ENCODE assay signal across 17 cellular contexts in genomic region chr5:95903838-95904237, GRCh38. TPM values are rescaled to one million over a fixed set of nuclear protein-coding genes. Genes with fewer than 3 reads are reported as not detected.
DNase-seq lines count a peak whose midpoint lies in the region; ATAC-seq, FAIRE-seq and TF ChIP-seq lines count a peak whose summit lies in the region.
"Had no signal": no experiment of that assay in that cellular context is flagged by ENCODE, and none has a peak within 500 bp of the region (broad histone marks: within the 10 kb centered on the region; RNA-seq: fewer than 3 reads in every experiment).

No MANE protein-coding gene starts in this region.

- H3K4me1 ChIP-seq in RWPE2 (ENCODE audit: insufficient read depth, poor library complexity, severe bottlenecking) (peaks cover 34% of the 10 kb centered on the region), small intestine (ENCODE audit: control insufficient read depth in 2 of 2, insufficient read depth in 1 of 2, low read depth in 1 of 2, low read length in 1 of 2) (peaks cover 0 to 2% of the 10 kb centered on the region in 2 donors)

- DNase-seq in CD14-positive monocyte (ENCODE audit: low spot score) (no peak), RWPE2 (ENCODE audit: low spot score) (no peak), epithelial cell of prostate (ENCODE audit: low read depth, low spot score) (no peak), small intestine (no peak), NCI-H2196 treated with DMSO at 0.1 percent for 48 hours (lab: John Stamatoyannopoulos, UW; ENCODE audit: unreplicated experiment) (no peak)
- DNase-seq: AML-193; Calu3; CD4-positive, alpha-beta T cell; DMS 273 treated with DMSO at 0.1 percent for 48 hours; HCEC 1CT had no signal

- no peaks in the 10 kb centered on the region for H3K27me3 Mint-ChIP-seq in CD14-positive monocyte (ENCODE audit: low read depth in 3 of 3)
- H3K27me3 Mint-ChIP-seq: CD4-positive, alpha-beta T cell had no signal

- FAIRE-seq in small intestine (lab: Jason Lieb, UNC) = no peak
- FAIRE-seq: GM12878, GM18507, HTR-8/SVneo, K562 had no signal

- peak overlapping the region in 4 of 7 donors; percentile 3 to 75 (median 36) for H3K27ac Mint-ChIP-seq in CD14-positive monocyte
- H3K27ac Mint-ChIP-seq: CD4-positive, alpha-beta T cell had no signal

- peaks cover 20% of the 10 kb centered on the region for H3K4me1 Mint-ChIP-seq in CD14-positive monocyte

- WGBS in small intestine, 3 donors = 95 to 98% (median 96%) methylated on average over 4 of the region's 4 CpGs

- no peaks in the 10 kb centered on the region for H3K27me3 ChIP-seq in RWPE2 (ENCODE audit: insufficient read depth, poor library complexity, severe bottlenecking)
- H3K27me3 ChIP-seq in small intestine (ENCODE audit: control insufficient read depth in 2 of 2, insufficient read depth in 2 of 2, low read length in 2 of 2) = no peaks in the 10 kb centered on the region
- H3K27me3 ChIP-seq: BLaER1 treated with 17β-estradiol and CSF1 and Interleukin-3, amounts not matched to agents 10 nM and 100 nM had no signal

- no peak for TF ChIP-seq CTCF in 22Rv1 (IDR thresholded peaks at IDR 0.05)
- TF ChIP-seq CTCF in CD14-positive monocyte (IDR thresholded peaks at IDR 0.05) = no peak
- no peak for TF ChIP-seq CTCF in RWPE2 (IDR thresholded peaks at IDR 0.05; ENCODE audit: poor library complexity, severe bottlenecking)

- H3K4me3 ChIP-seq in RWPE2 (ENCODE audit: severe bottlenecking) = no peak overlapping the region
- no peak overlapping the region for H3K4me3 ChIP-seq in small intestine (ENCODE audit: low read depth in 1 of 2, low read length in 2 of 2)
- H3K4me3 ChIP-seq: BLaER1 treated with 17β-estradiol and CSF1 and Interleukin-3, amounts not matched to agents 10 nM and 100 nM; GM12878; K562 had no signal

- intact Hi-C loops in CD14-positive monocyte (cut with micrococcal nuclease) = no loop called here

- H3K36me3 ChIP-seq in RWPE2 (ENCODE audit: low read depth) = peaks cover 86% of the 10 kb centered on the region
- peaks cover 2 to 12% of the 10 kb centered on the region in 2 donors for H3K36me3 ChIP-seq in small intestine (ENCODE audit: control insufficient read depth in 2 of 2, insufficient read depth in 2 of 2, low read length in 2 of 2)

- H3K27ac ChIP-seq in 22Rv1 = 0 out of 2 replicates have a peak overlapping the region, but pooled peaks have one; percentile 32
- peak overlapping the region; percentile 79 for H3K27ac ChIP-seq in RWPE2 (ENCODE audit: poor library complexity, severe bottlenecking)
- H3K27ac ChIP-seq in epithelial cell of prostate = peak overlapping the region; percentile 92
- no peak overlapping the region for H3K27ac ChIP-seq in small intestine (ENCODE audit: low read depth in 1 of 2, low read length in 1 of 2)
- H3K27ac ChIP-seq: BLaER1 treated with 17β-estradiol and CSF1 and Interleukin-3, amounts not matched to agents 10 nM and 100 nM had no signal

- H3K36me3 Mint-ChIP-seq in CD14-positive monocyte = peaks cover 35 to 46% of the 10 kb centered on the region in 2 donors

- H3K4me3 Mint-ChIP-seq in CD14-positive monocyte = no peak overlapping the region
- H3K4me3 Mint-ChIP-seq: CD4-positive, alpha-beta T cell had no signal

- H3K9me3 Mint-ChIP-seq in CD14-positive monocyte = peaks cover 0 to 7% (median 0%) of the 10 kb centered on the region in 7 donors
- H3K9me3 Mint-ChIP-seq: CD4-positive, alpha-beta T cell had no signal

- ATAC-seq in RWPE2 (ENCODE audit: low read depth) (no peak), GM19395 (IDR thresholded peaks at IDR 0.05; ENCODE audit: unreplicated experiment) (no peak)
- ATAC-seq: GM12878, K562 had no signal

- no peaks in the 10 kb centered on the region for H3K9me3 ChIP-seq in RWPE2 (ENCODE audit: severe bottlenecking)
- no peaks in the 10 kb centered on the region for H3K9me3 ChIP-seq in small intestine (ENCODE audit: control insufficient read depth, low read depth)
- H3K9me3 ChIP-seq: BLaER1 treated with 17β-estradiol and CSF1 and Interleukin-3, amounts not matched to agents 10 nM and 100 nM had no signal

RNA-seq across cellular contexts. Expression of gene ELL2, which starts 57.8 kb away (rescaled TPM):
- polyA plus RNA-seq in CD14-positive monocyte (1 to 10 TPM; 3.1 to 5.8 TPM), small intestine (10 to 100 TPM in 2 of 3 donors, 1 to 10 TPM in 1; 9.7 to 13.9 (median 10.5) TPM)

Comparison
In these comparisons a context has a peak if more than half of its experiments do, and no peak if none do; other contexts are left out.
1. H3K27ac ChIP-seq: peak in 22Rv1 (single experiment), RWPE2 (single experiment) and epithelial cell of prostate (single experiment); none in small intestine (0 of 2).